Comparison of ENCODE assay signal across 8 cellular contexts in genomic region chr12:112096667-112097066, GRCh38. TPM values are rescaled to one million over a fixed set of nuclear protein-coding genes. Genes with fewer than 3 reads are reported as not detected.
A peak's percentile ranks its signal among the peaks of the same experiment; 100 is the strongest.
DNase-seq lines count a peak whose midpoint lies in the region; ATAC-seq and TF ChIP-seq lines count a peak whose summit lies in the region.

No MANE protein-coding gene starts in this region.

- H3K4me3 Mint-ChIP-seq in stimulated activated effector memory CD8-positive, alpha-beta T cell treated with anti-CD3 and anti-CD28 coated beads, Interleukin-12 subunit alpha, Interleukin-12 subunit beta, amount 100 ng/mL, for 72 hours, result peak overlapping the region; percentile 41

- no peaks in the 10 kb centered on the region for H3K9me3 Mint-ChIP-seq in stimulated activated effector memory CD8-positive, alpha-beta T cell treated with anti-CD3 and anti-CD28 coated beads, Interleukin-12 subunit alpha, Interleukin-12 subunit beta, amount 100 ng/mL, for 72 hours

- TF ChIP-seq CTCF in epithelial cell of esophagus (IDR thresholded peaks at IDR 0.05; ENCODE audit: insufficient read depth, low read depth, low read length, missing control alignments), result no peak

- peaks cover 88% of the 10 kb centered on the region for H3K36me3 Mint-ChIP-seq in stimulated activated effector memory CD8-positive, alpha-beta T cell treated with anti-CD3 and anti-CD28 coated beads, Interleukin-12 subunit alpha, Interleukin-12 subunit beta, amount 100 ng/mL, for 72 hours

- peaks cover 29% of the 10 kb centered on the region for H3K4me1 Mint-ChIP-seq in stimulated activated effector memory CD8-positive, alpha-beta T cell treated with anti-CD3 and anti-CD28 coated beads, Interleukin-12 subunit alpha, Interleukin-12 subunit beta, amount 100 ng/mL, for 72 hours

- no peak overlapping the region for H3K4me3 ChIP-seq in epithelial cell of esophagus (ENCODE audit: low read length)

- peak overlapping the region; percentile 84 for H3K27ac Mint-ChIP-seq in stimulated activated effector memory CD8-positive, alpha-beta T cell treated with anti-CD3 and anti-CD28 coated beads, Interleukin-12 subunit alpha, Interleukin-12 subunit beta, amount 100 ng/mL, for 72 hours

- peak; percentile 98 for ATAC-seq in stimulated activated effector memory CD8-positive, alpha-beta T cell treated with anti-CD3 and anti-CD28 coated beads, Interleukin-12 subunit alpha, Interleukin-12 subunit beta, amount 100 ng/mL, for 72 hours
- ATAC-seq in HG02884 (IDR thresholded peaks at IDR 0.05; ENCODE audit: unreplicated experiment), result no peak

- peak; percentile 35 for DNase-seq in activated T-cell treated with anti-CD3 and anti-CD28 coated beads for 24 hours (ENCODE audit: low read depth)
- no peak for DNase-seq in activated T-cell treated with anti-CD3 and anti-CD28 coated beads, Interleukin-2, amount 50 U/mL, for 1 hour
- DNase-seq in RPMI7951 (ENCODE audit: low read depth), result peak; percentile 63
- DNase-seq in epithelial cell of esophagus (ENCODE audit: low read depth), result peak; percentile 91
- peak in 1 of 2 donors; percentile 55 for DNase-seq in stimulated activated effector memory CD8-positive, alpha-beta T cell treated with anti-CD3 and anti-CD28 coated beads, Interleukin-12 subunit alpha, Interleukin-12 subunit beta, amount 100 ng/mL, for 72 hours (ENCODE audit: low spot score in 2 of 2)
- no peak for DNase-seq in mesenteric fat pad (ENCODE audit: low spot score)
- DNase-seq in NCI-H2227 (lab: John Stamatoyannopoulos, UW; ENCODE audit: unreplicated experiment), result no peak

RNA-seq across cellular contexts. Expression of gene NAA25, which starts 11.9 kb away (rescaled TPM):
- 10.7 TPM in 2 replicates for total RNA-seq in RPMI7951 (2014; rRNA removed; shearing (Covaris generic))
- total RNA-seq in mesenteric fat pad, result 31.6 TPM

RNA-seq across cellular contexts. Expression of gene TRAFD1, which starts 28.7 kb away (rescaled TPM):
- 17.5 and 17.9 TPM in 2 replicates for total RNA-seq in RPMI7951 (2014; rRNA removed; shearing (Covaris generic))
- total RNA-seq in mesenteric fat pad, result 17.4 TPM

Comparison
In these comparisons a context has a peak if more than half of its experiments do, and no peak if none do; other contexts are left out.
1. DNase-seq: peak in activated T-cell treated with anti-CD3 and anti-CD28 coated beads for 24 hours (single experiment), RPMI7951 (single experiment) and epithelial cell of esophagus (single experiment); none in activated T-cell treated with anti-CD3 and anti-CD28 coated beads, Interleukin-2, amount 50 U/mL, for 1 hour (single experiment), mesenteric fat pad (single experiment) and NCI-H2227 (single experiment).